8 cellular contexts compared by ENCODE assay signal in genomic region chr3:36911990-36912804, GRCh38. TPM values are rescaled to one million over a fixed set of nuclear protein-coding genes. Genes with fewer than 3 reads are reported as not detected.
A peak's percentile ranks its signal among the peaks of the same experiment; 100 is the strongest.
DNase-seq lines count a peak whose midpoint lies in the region; ATAC-seq and TF ChIP-seq lines count a peak whose summit lies in the region.

No MANE protein-coding gene starts in this region.

- BruUV-seq in IMR-90 (replicated peaks; lab: Mats Ljungman, UMichigan), result no TSS peak

- TF ChIP-seq POLR2A in IMR-90 (IDR thresholded peaks at IDR 0.05; ENCODE audit: low read depth, low read length), result no peak

- POLR2A ChIA-PET in IMR-90 (lab: Charles Lee; ENCODE audit: unreplicated experiment), result no interaction called here
- POLR2A ChIA-PET in activated CD4-positive, alpha-beta memory T cell treated with anti-CD3 and anti-CD28 coated beads for 36 hours (lab: Charles Lee), result interaction anchor here (0.9 to 1.3 kb wide), 2 partner anchors 16 to 36 kb away, joined by 4 to 5 read pairs; no protein-coding TSS in a partner anchor

- H3K27me3 ChIP-seq in IMR-90 (ENCODE audit: control insufficient read depth, insufficient read depth, low read length) (no peaks in the 10 kb centered on the region), left ventricle myocardium inferior (ENCODE audit: low read depth) (no peaks in the 10 kb centered on the region), upper lobe of right lung (no peaks in the 10 kb centered on the region)

- no peak overlapping the region for H2AK9ac ChIP-seq in IMR-90 (replicated peaks; ENCODE audit: low read depth, low read length, poor library complexity)

- no peak overlapping the region; the same call in 2 of the 3 replicates for H2BK15ac ChIP-seq in IMR-90 (ENCODE audit: low read depth, low read length)

- ATAC-seq in GM21529 (IDR thresholded peaks at IDR 0.05; ENCODE audit: unreplicated experiment) (peak; percentile 92), IMR-90 (ENCODE audit: low read depth) (peak; percentile 64), upper lobe of right lung (peak; percentile 68)

- H3K4me2 ChIP-seq in IMR-90 (ENCODE audit: low read depth, low read length), result peak overlapping the region; percentile 62

- H3K9me3 Mint-ChIP-seq in activated CD4-positive, alpha-beta memory T cell treated with anti-CD3 and anti-CD28 coated beads for 36 hours, result no peaks in the 10 kb centered on the region

- H4K20me1 ChIP-seq in IMR-90 (ENCODE audit: insufficient read depth, low read length), result no peaks in the 10 kb centered on the region

- peaks cover 11% of the 10 kb centered on the region for H3K4me1 ChIP-seq in IMR-90 (ENCODE audit: control insufficient read depth, insufficient read depth, low read length)
- H3K4me1 ChIP-seq in left ventricle myocardium inferior, result peaks cover 16% of the 10 kb centered on the region
- peaks cover 18% of the 10 kb centered on the region for H3K4me1 ChIP-seq in upper lobe of right lung

- peak overlapping the region; percentile 30 for H3K14ac ChIP-seq in IMR-90 (replicated peaks; ENCODE audit: low read depth, low read length)

- H3K27ac ChIP-seq in IMR-90 (ENCODE audit: insufficient read depth, low read length) (peak overlapping the region; percentile 41; the same call in 1 of the 2 replicates), left ventricle myocardium inferior (replicated peaks) (peak overlapping the region; percentile 14), upper lobe of right lung (peak overlapping the region; percentile 69)

- H3K56ac ChIP-seq in IMR-90 (ENCODE audit: extremely low read depth, insufficient read depth, low read length), result no peak overlapping the region

- peak overlapping the region; percentile 53 for H2BK20ac ChIP-seq in IMR-90 (ENCODE audit: low read depth, low read length)

- peak; percentile 40 for DNase-seq in NCI-H2107 treated with DMSO at 0.1 percent for 48 hours (lab: John Stamatoyannopoulos, UW; ENCODE audit: unreplicated experiment)
- no peak for DNase-seq in NCI-H2107 (lab: John Stamatoyannopoulos, UW)
- DNase-seq in IMR-90, result peak; percentile 94
- peak; percentile 47 for DNase-seq in activated CD4-positive, alpha-beta memory T cell treated with anti-CD3 and anti-CD28 coated beads for 36 hours
- no peak for DNase-seq in left ventricle myocardium inferior
- DNase-seq in upper lobe of right lung, result no peak
- DNase-seq in OCI-M2 (lab: John Stamatoyannopoulos, UW; ENCODE audit: unreplicated experiment), result no peak

- dilution Hi-C loops in IMR-90 (cut with HindIII; ENCODE audit: low sequenced_read_pairs, unreplicated experiment), result no loop called here

- peak overlapping the region; percentile 59 for H3K4me3 Mint-ChIP-seq in activated CD4-positive, alpha-beta memory T cell treated with anti-CD3 and anti-CD28 coated beads for 36 hours

- peak overlapping the region; percentile 28; the same call in 1 of the 2 replicates for H3K4ac ChIP-seq in IMR-90 (ENCODE audit: low read depth, low read length)

- no peak overlapping the region for H2AK5ac ChIP-seq in IMR-90 (ENCODE audit: low read depth, low read length)

- H2BK120ac ChIP-seq in IMR-90 (ENCODE audit: low read depth, low read length), result peak overlapping the region; percentile 45; the same call in 1 of the 2 replicates

- H4K8ac ChIP-seq in IMR-90 (ENCODE audit: low read depth in 2 of 2, low read length in 2 of 2), result peak overlapping the region in 1 of 2 experiments; percentile 58; a peak in 1 of 4 replicates

- H2AFZ ChIP-seq in IMR-90 (replicated peaks; ENCODE audit: low read length, poor library complexity), result no peak overlapping the region

- CTCF ChIA-PET in IMR-90 (lab: Yijun Ruan, JAX), result interaction anchor here (0.6 to 1.3 kb wide), 3 partner anchors 9 to 57 kb away, joined by 3 to 4 read pairs (median 4); no protein-coding TSS in a partner anchor
- CTCF ChIA-PET in activated CD4-positive, alpha-beta memory T cell treated with anti-CD3 and anti-CD28 coated beads for 36 hours (lab: Charles Lee), result interaction anchor here (0.7 to 1.1 kb wide), 6 partner anchors 17 to 329 kb away, joined by 3 to 8 read pairs (median 3); no protein-coding TSS in a partner anchor

- peak overlapping the region; percentile 17; the same call in 1 of the 2 replicates for H3K9ac ChIP-seq in IMR-90 (ENCODE audit: low read depth, low read length)

- TF ChIP-seq RAD21 in IMR-90 (IDR thresholded peaks at IDR 0.05; ENCODE audit: low read length), result no peak

- no peaks in the 10 kb centered on the region for H3K36me3 Mint-ChIP-seq in activated CD4-positive, alpha-beta memory T cell treated with anti-CD3 and anti-CD28 coated beads for 36 hours

- H3K18ac ChIP-seq in IMR-90 (ENCODE audit: low read depth, low read length), result peak overlapping the region; percentile 40; the same call in 1 of the 2 replicates

- no CpG with 5 or more reads among the region's 4 CpGs for WGBS in IMR-90 (ENCODE audit: extremely low coverage in 2 of 2, insufficient read length in 1 of 2), 2 experiments

- peak overlapping the region; percentile 10; the same call in 1 of the 2 replicates for H3K4me3 ChIP-seq in IMR-90 (ENCODE audit: insufficient read depth, low read depth, low read length)
- no peak overlapping the region for H3K4me3 ChIP-seq in left ventricle myocardium inferior
- H3K4me3 ChIP-seq in upper lobe of right lung, result peak overlapping the region; percentile 14

- intact Hi-C loops in IMR-90 (cut with micrococcal nuclease) (no loop called here), left ventricle myocardium inferior (cut with micrococcal nuclease) (no loop called here), upper lobe of right lung (cut with DNase I) (no loop called here)
- intact Hi-C loops in activated CD4-positive, alpha-beta memory T cell treated with anti-CD3 and anti-CD28 coated beads for 36 hours (cut with micrococcal nuclease), result loop anchor here (1.0 to 2.0 kb wide), 5 partner anchors 15 to 233 kb away; partner anchors contain the start of genes EPM2AIP1 and MLH1

- H3K79me1 ChIP-seq in IMR-90 (ENCODE audit: low read depth in 1 of 2, low read length in 2 of 2), result no peaks in the 10 kb centered on the region

- peaks cover 41% of the 10 kb centered on the region for H3K4me1 Mint-ChIP-seq in activated CD4-positive, alpha-beta memory T cell treated with anti-CD3 and anti-CD28 coated beads for 36 hours (ENCODE audit: low read depth)

- no peaks in the 10 kb centered on the region for H3K9me3 ChIP-seq in IMR-90 (ENCODE audit: control insufficient read depth, insufficient read depth, low read length)
- no peaks in the 10 kb centered on the region for H3K9me3 ChIP-seq in left ventricle myocardium inferior (replicated peaks)
- H3K9me3 ChIP-seq in upper lobe of right lung, result no peaks in the 10 kb centered on the region

- H3K23ac ChIP-seq in IMR-90 (ENCODE audit: low read depth, low read length), result 0 out of 2 replicates have a peak overlapping the region, but pooled peaks have one; percentile 28

- no peak overlapping the region for H4K91ac ChIP-seq in IMR-90 (ENCODE audit: insufficient read depth, low read depth, low read length)

- H2BK5ac ChIP-seq in IMR-90 (ENCODE audit: low read depth, low read length, poor library complexity, severe bottlenecking), result peak overlapping the region; percentile 68

- H3K36me3 ChIP-seq in IMR-90 (ENCODE audit: control insufficient read depth, insufficient read depth, low read length), result no peaks in the 10 kb centered on the region
- no peaks in the 10 kb centered on the region for H3K36me3 ChIP-seq in left ventricle myocardium inferior
- H3K36me3 ChIP-seq in upper lobe of right lung, result no peaks in the 10 kb centered on the region

- peak overlapping the region; percentile 81 for H3K27ac Mint-ChIP-seq in activated CD4-positive, alpha-beta memory T cell treated with anti-CD3 and anti-CD28 coated beads for 36 hours

- in situ Hi-C loops in IMR-90 (cut with MboI; ENCODE audit: low sequenced_read_pairs), result no loop called here

- H3K9me1 ChIP-seq in IMR-90 (ENCODE audit: insufficient read depth, low read length), result no peaks in the 10 kb centered on the region; the same call in 1 of the 2 replicates

- peak overlapping the region; percentile 54 for H4K5ac ChIP-seq in IMR-90 (ENCODE audit: low read depth, low read length)

- H3K27me3 Mint-ChIP-seq in activated CD4-positive, alpha-beta memory T cell treated with anti-CD3 and anti-CD28 coated beads for 36 hours, result no peaks in the 10 kb centered on the region

- no peak for TF ChIP-seq CTCF in IMR-90 (conservative IDR thresholded peaks at IDR 0.05; ENCODE audit: low read depth, low read length)
- TF ChIP-seq CTCF in left ventricle myocardium inferior (IDR thresholded peaks at IDR 0.05; ENCODE audit: borderline replicate concordance), result no peak
- TF ChIP-seq CTCF in upper lobe of right lung (IDR thresholded peaks at IDR 0.05), result no peak

TF ChIP-seq in IMR-90, 13 proteins besides CTCF, POLR2A, EP300 and RAD21:
- TF ChIP-seq MXI1 (IDR thresholded peaks at IDR 0.05; ENCODE audit: borderline replicate concordance, low read depth, low read length), result 0 out of 2 replicates have a peak, but pooled peaks have one; percentile 28
- TF ChIP-seq USF2 (IDR thresholded peaks at IDR 0.05; ENCODE audit: low read depth, low read length), result no peak
- peak; percentile 68 for TF ChIP-seq CEBPB (IDR thresholded peaks at IDR 0.05; ENCODE audit: low read depth, low read length)
- TF ChIP-seq FOS (IDR thresholded peaks at IDR 0.05; ENCODE audit: low read depth, low read length), result peak; percentile 90
- TF ChIP-seq BHLHE40 (IDR thresholded peaks at IDR 0.05; ENCODE audit: low read depth, low read length), result no peak; the same call in 1 of the 2 replicates
- TF ChIP-seq RCOR1 (IDR thresholded peaks at IDR 0.05; ENCODE audit: insufficient replicate concordance, low read length), result no peak
- TF ChIP-seq MAFK (IDR thresholded peaks at IDR 0.05; ENCODE audit: low read depth, low read length), result no peak

RNA-seq across cellular contexts. Expression of gene TRANK1, which starts 32.7 kb away (rescaled TPM):
- total RNA-seq in IMR-90 (2012; rRNA removed), result 8.9 and 12.7 TPM in 2 replicates
- 5.1 and 7.9 TPM in 2 replicates for polyA plus RNA-seq in IMR-90 (2012; rRNA removed)
- 2.3 and 4.8 TPM in 2 replicates for polyA plus RNA-seq in IMR-90 (2012; cell fraction: cytosol; rRNA removed)
- polyA plus RNA-seq in IMR-90 (2012; cell fraction: nucleus; rRNA removed; ENCODE audit: low replicate concordance), result 28.9 and 84.8 TPM in 2 replicates
- total RNA-seq in activated CD4-positive, alpha-beta memory T cell treated with anti-CD3 and anti-CD28 coated beads for 36 hours, result 10 to 100 TPM; 11.7 to 17.1 TPM
- 6.6 TPM for total RNA-seq in left ventricle myocardium inferior
- 38.5 TPM for total RNA-seq in upper lobe of right lung

Comparison
In these comparisons a context has a peak if more than half of its experiments do, and no peak if none do; other contexts are left out.
1. DNase-seq: peak in NCI-H2107 treated with DMSO at 0.1 percent for 48 hours (single experiment), IMR-90 (single experiment) and activated CD4-positive, alpha-beta memory T cell treated with anti-CD3 and anti-CD28 coated beads for 36 hours (single experiment); none in NCI-H2107 (single experiment), left ventricle myocardium inferior (single experiment), upper lobe of right lung (single experiment) and OCI-M2 (single experiment).
2. H3K27ac ChIP-seq: peak in every context shown above with its lines; median percentile 69 in upper lobe of right lung; 41 in IMR-90; 14 in left ventricle myocardium inferior.
3. Peak in every context shown above with its lines, with median percentiles within 50 percentile points of each other: ATAC-seq.